Comparison of ENCODE assay signal across 1 cellular context in genomic region chr4:128220286-128221235, GRCh38.
A peak's percentile ranks its signal among the peaks of the same experiment; 100 is the strongest.
TF ChIP-seq lines count a peak whose summit lies in the region.

No MANE protein-coding gene starts in this region.

TF ChIP-seq in K562, 482 proteins besides CTCF, POLR2A, EP300 and RAD21 (continued from another document):
- TF ChIP-seq MNT (conservative IDR thresholded peaks at IDR 0.05) (no peak), CHAMP1 (IDR thresholded peaks at IDR 0.05) (no peak), MBD1 (CRISPR knock-in tag; IDR thresholded peaks at IDR 0.05) (no peak), CREB3 (tag; conservative IDR thresholded peaks at IDR 0.05; ENCODE audit: low read depth) (no peak), ZNF23 (CRISPR knock-in tag; IDR thresholded peaks at IDR 0.05) (no peak), ZKSCAN1 (IDR thresholded peaks at IDR 0.05; ENCODE audit: low read depth, low read length) (no peak), NFE2 (IDR thresholded peaks at IDR 0.05; ENCODE audit: low read depth) (peak; percentile 52; the same call in 1 of the 2 replicates), E4F1 (CRISPR knock-in tag; IDR thresholded peaks at IDR 0.05; ENCODE audit: borderline replicate concordance) (no peak), NCOA4 (IDR thresholded peaks at IDR 0.05; ENCODE audit: partially characterized antibody) (no peak), SFPQ (IDR thresholded peaks at IDR 0.05; ENCODE audit: low read depth, low read length) (no peak)
- TF ChIP-seq, protein P1, sequence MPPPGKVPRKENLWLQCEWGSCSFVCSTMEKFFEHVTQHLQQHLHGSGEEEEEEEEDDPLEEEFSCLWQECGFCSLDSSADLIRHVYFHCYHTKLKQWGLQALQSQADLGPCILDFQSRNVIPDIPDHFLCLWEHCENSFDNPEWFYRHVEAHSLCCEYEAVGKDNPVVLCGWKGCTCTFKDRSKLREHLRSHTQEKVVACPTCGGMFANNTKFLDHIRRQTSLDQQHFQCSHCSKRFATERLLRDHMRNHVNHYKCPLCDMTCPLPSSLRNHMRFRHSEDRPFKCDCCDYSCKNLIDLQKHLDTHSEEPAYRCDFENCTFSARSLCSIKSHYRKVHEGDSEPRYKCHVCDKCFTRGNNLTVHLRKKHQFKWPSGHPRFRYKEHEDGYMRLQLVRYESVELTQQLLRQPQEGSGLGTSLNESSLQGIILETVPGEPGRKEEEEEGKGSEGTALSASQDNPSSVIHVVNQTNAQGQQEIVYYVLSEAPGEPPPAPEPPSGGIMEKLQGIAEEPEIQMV (tag; conservative IDR thresholded peaks at IDR 0.05; ENCODE audit: low read depth) = no peak
- TF ChIP-seq, protein P2, sequence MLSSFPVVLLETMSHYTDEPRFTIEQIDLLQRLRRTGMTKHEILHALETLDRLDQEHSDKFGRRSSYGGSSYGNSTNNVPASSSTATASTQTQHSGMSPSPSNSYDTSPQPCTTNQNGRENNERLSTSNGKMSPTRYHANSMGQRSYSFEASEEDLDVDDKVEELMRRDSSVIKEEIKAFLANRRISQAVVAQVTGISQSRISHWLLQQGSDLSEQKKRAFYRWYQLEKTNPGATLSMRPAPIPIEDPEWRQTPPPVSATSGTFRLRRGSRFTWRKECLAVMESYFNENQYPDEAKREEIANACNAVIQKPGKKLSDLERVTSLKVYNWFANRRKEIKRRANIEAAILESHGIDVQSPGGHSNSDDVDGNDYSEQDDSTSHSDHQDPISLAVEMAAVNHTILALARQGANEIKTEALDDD (IDR thresholded peaks at IDR 0.05) = peak; percentile 75
- TF ChIP-seq, protein P3, sequence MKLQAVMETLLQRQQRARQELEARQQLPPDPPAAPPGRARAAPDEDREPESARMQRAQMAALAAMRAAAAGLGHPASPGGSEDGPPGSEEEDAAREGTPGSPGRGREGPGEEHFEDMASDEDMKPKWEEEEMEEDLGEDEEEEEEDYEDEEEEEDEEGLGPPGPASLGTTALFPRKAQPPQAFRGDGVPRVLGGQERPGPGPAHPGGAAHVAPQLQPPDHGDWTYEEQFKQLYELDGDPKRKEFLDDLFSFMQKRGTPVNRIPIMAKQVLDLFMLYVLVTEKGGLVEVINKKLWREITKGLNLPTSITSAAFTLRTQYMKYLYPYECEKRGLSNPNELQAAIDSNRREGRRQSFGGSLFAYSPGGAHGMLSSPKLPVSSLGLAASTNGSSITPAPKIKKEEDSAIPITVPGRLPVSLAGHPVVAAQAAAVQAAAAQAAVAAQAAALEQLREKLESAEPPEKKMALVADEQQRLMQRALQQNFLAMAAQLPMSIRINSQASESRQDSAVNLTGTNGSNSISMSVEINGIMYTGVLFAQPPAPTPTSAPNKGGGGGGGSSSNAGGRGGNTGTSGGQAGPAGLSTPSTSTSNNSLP (IDR thresholded peaks at IDR 0.05; ENCODE audit: borderline replicate concordance, low read depth, low read length) = peak; percentile 91
- TF ChIP-seq, protein P4, sequence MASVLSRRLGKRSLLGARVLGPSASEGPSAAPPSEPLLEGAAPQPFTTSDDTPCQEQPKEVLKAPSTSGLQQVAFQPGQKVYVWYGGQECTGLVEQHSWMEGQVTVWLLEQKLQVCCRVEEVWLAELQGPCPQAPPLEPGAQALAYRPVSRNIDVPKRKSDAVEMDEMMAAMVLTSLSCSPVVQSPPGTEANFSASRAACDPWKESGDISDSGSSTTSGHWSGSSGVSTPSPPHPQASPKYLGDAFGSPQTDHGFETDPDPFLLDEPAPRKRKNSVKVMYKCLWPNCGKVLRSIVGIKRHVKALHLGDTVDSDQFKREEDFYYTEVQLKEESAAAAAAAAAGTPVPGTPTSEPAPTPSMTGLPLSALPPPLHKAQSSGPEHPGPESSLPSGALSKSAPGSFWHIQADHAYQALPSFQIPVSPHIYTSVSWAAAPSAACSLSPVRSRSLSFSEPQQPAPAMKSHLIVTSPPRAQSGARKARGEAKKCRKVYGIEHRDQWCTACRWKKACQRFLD (CRISPR knock-in tag; IDR thresholded peaks at IDR 0.05) = no peak
